ENCODE assay signal across 35 cellular contexts in genomic region chr6:159085396-159085895, GRCh38. TPM values are rescaled to one million over a fixed set of nuclear protein-coding genes. Genes with fewer than 3 reads are reported as not detected.
DNase-seq lines count a peak whose midpoint lies in the region; ATAC-seq, FAIRE-seq and TF ChIP-seq lines count a peak whose summit lies in the region.
"Had no signal": no experiment of that assay in that cellular context is flagged by ENCODE, and none has a peak within 500 bp of the region (broad histone marks: within the 10 kb centered on the region; RNA-seq: fewer than 3 reads in every experiment).

No MANE protein-coding gene starts in this region.

- H3K36me3 ChIP-seq in GM23248 (ENCODE audit: low read depth), result no peaks in the 10 kb centered on the region
- no peaks in the 10 kb centered on the region for H3K36me3 ChIP-seq in trophoblast cell (ENCODE audit: control insufficient read depth in 1 of 2, insufficient read depth in 2 of 2, low read length in 2 of 2)
- H3K36me3 ChIP-seq in stomach, result no peaks in the 10 kb centered on the region
- H3K36me3 ChIP-seq: ascending aorta, pancreas, thoracic aorta, uterus had no signal

- no peak overlapping the region for H2AK5ac ChIP-seq in trophoblast cell (ENCODE audit: low read length)

- H4K20me1 ChIP-seq in GM23248 (ENCODE audit: insufficient read depth), result no peaks in the 10 kb centered on the region

- peaks cover 1% of the 10 kb centered on the region for H3K36me3 Mint-ChIP-seq in activated CD8-positive, alpha-beta T cell treated with anti-CD3 and anti-CD28 coated beads for 36 hours (ENCODE audit: low read depth)
- peaks cover 3% of the 10 kb centered on the region for H3K36me3 Mint-ChIP-seq in activated CD8-positive, alpha-beta T cell treated with anti-CD3 and anti-CD28 coated beads, Interleukin-2, amount 10 ng/mL, durations not matched to agents 7 days and 5 days (ENCODE audit: low read depth)
- no peaks in the 10 kb centered on the region for H3K36me3 Mint-ChIP-seq in activated naive CD8-positive, alpha-beta T cell
- H3K36me3 Mint-ChIP-seq: CD8-positive, alpha-beta memory T cell; memory B cell; T-cell had no signal

- H3K9me3 ChIP-seq in GM23248 (ENCODE audit: low read depth) (no peaks in the 10 kb centered on the region), trophoblast cell (ENCODE audit: insufficient read depth, low read depth, low read length) (no peaks in the 10 kb centered on the region), stomach (no peaks in the 10 kb centered on the region)
- H3K9me3 ChIP-seq: ascending aorta, pancreas, thoracic aorta, uterus had no signal

- H3K9ac ChIP-seq in GM23248, result no peak overlapping the region
- H3K9ac ChIP-seq in trophoblast cell (ENCODE audit: low read length), result no peak overlapping the region

- H3K14ac ChIP-seq in trophoblast cell (ENCODE audit: low read length), result no peak overlapping the region

- H3K18ac ChIP-seq in trophoblast cell (ENCODE audit: low read length), result no peak overlapping the region

- peak overlapping the region; percentile 85 for H3K27ac Mint-ChIP-seq in activated CD8-positive, alpha-beta T cell treated with anti-CD3 and anti-CD28 coated beads for 36 hours
- no peak overlapping the region for H3K27ac Mint-ChIP-seq in activated CD8-positive, alpha-beta T cell treated with anti-CD3 and anti-CD28 coated beads, Interleukin-2, amount 10 ng/mL, durations not matched to agents 7 days and 5 days
- peak overlapping the region; percentile 28 for H3K27ac Mint-ChIP-seq in activated naive CD8-positive, alpha-beta T cell
- H3K27ac Mint-ChIP-seq: activated naive CD8-positive, alpha-beta T cell treated with anti-CD3 and anti-CD28 coated beads, Interleukin-2, amount 10 ng/mL, durations not matched to agents 7 days and 5 days; CD8-positive, alpha-beta memory T cell; memory B cell; T-cell had no signal

- no peak overlapping the region for H2BK120ac ChIP-seq in trophoblast cell (ENCODE audit: insufficient read depth, low read length, poor library complexity)

- POLR2A ChIA-PET in activated CD8-positive, alpha-beta T cell treated with anti-CD3 and anti-CD28 coated beads for 36 hours (lab: Charles Lee), result interaction anchor here (1.6 to 27.1 kb wide), 2 partner anchors 9 to 47 kb away, joined by 12 to 766 read pairs; partner anchors contain the start of gene TAGAP
- POLR2A ChIA-PET in activated CD8-positive, alpha-beta T cell treated with anti-CD3 and anti-CD28 coated beads, Interleukin-2, amount 10 ng/mL, durations not matched to agents 7 days and 5 days (lab: Charles Lee), result interaction anchor here (1.0 to 1.5 kb wide), 2 partner anchors 23 to 42 kb away, joined by 3 to 6 read pairs; no protein-coding TSS in a partner anchor

- no peak overlapping the region for H3K23ac ChIP-seq in trophoblast cell (ENCODE audit: low read length)

- no peak overlapping the region for H3K4ac ChIP-seq in trophoblast cell (ENCODE audit: low read depth, low read length)

- no peak for TF ChIP-seq EP300 in stomach (IDR thresholded peaks at IDR 0.05)

- no peak for FAIRE-seq in urothelium cell line (lab: Jason Lieb, UNC)
- FAIRE-seq: GM19239 had no signal

- H2BK5ac ChIP-seq in trophoblast cell (ENCODE audit: low read depth, low read length, poor library complexity), result no peak overlapping the region

- CTCF ChIA-PET in activated CD8-positive, alpha-beta T cell treated with anti-CD3 and anti-CD28 coated beads for 36 hours (lab: Charles Lee), result interaction anchor here (0.8 to 1.7 kb wide), 4 partner anchors 8 to 42 kb away, joined by 3 to 11 read pairs (median 4); no protein-coding TSS in a partner anchor
- CTCF ChIA-PET in activated CD8-positive, alpha-beta T cell treated with anti-CD3 and anti-CD28 coated beads, Interleukin-2, amount 10 ng/mL, durations not matched to agents 7 days and 5 days (lab: Charles Lee), result interaction anchor here (1.1 to 1.2 kb wide), 2 partner anchors 11 to 19 kb away, joined by 3 to 4 read pairs; no protein-coding TSS in a partner anchor

- intact Hi-C loops in activated CD8-positive, alpha-beta T cell treated with anti-CD3 and anti-CD28 coated beads for 36 hours (cut with micrococcal nuclease), result no loop called here
- intact Hi-C loops in stomach (cut with DNase I; ENCODE audit: low total_unique reads), result no loop called here

- no peak overlapping the region for H2BK12ac ChIP-seq in trophoblast cell (ENCODE audit: low read length)

- H3K9me3 Mint-ChIP-seq in activated CD8-positive, alpha-beta T cell treated with anti-CD3 and anti-CD28 coated beads for 36 hours, result no peaks in the 10 kb centered on the region
- no peaks in the 10 kb centered on the region for H3K9me3 Mint-ChIP-seq in activated CD8-positive, alpha-beta T cell treated with anti-CD3 and anti-CD28 coated beads, Interleukin-2, amount 10 ng/mL, durations not matched to agents 7 days and 5 days (ENCODE audit: insufficient read depth)
- H3K9me3 Mint-ChIP-seq in activated naive CD8-positive, alpha-beta T cell (ENCODE audit: low read depth), result no peaks in the 10 kb centered on the region
- H3K9me3 Mint-ChIP-seq: activated naive CD8-positive, alpha-beta T cell treated with anti-CD3 and anti-CD28 coated beads, Interleukin-2, amount 10 ng/mL, durations not matched to agents 7 days and 5 days; CD8-positive, alpha-beta memory T cell; memory B cell had no signal

- TF ChIP-seq CTCF in activated CD8-positive, alpha-beta T cell treated with anti-CD3 and anti-CD28 coated beads for 36 hours (IDR thresholded peaks at IDR 0.05), result no peak
- no peak for TF ChIP-seq CTCF in stomach (IDR thresholded peaks at IDR 0.05)

- no peak overlapping the region for H3K4me3 ChIP-seq in GM23248
- no peak overlapping the region for H3K4me3 ChIP-seq in trophoblast cell (ENCODE audit: low read depth, low read length)
- H3K4me3 ChIP-seq in stomach, result no peak overlapping the region
- H3K4me3 ChIP-seq: ascending aorta, pancreas, skin epidermis, thoracic aorta, uterus had no signal

- H3K4me3 Mint-ChIP-seq in activated CD8-positive, alpha-beta T cell treated with anti-CD3 and anti-CD28 coated beads for 36 hours, result no peak overlapping the region
- no peak overlapping the region for H3K4me3 Mint-ChIP-seq in activated CD8-positive, alpha-beta T cell treated with anti-CD3 and anti-CD28 coated beads, Interleukin-2, amount 10 ng/mL, durations not matched to agents 7 days and 5 days
- H3K4me3 Mint-ChIP-seq in activated naive CD8-positive, alpha-beta T cell, result no peak overlapping the region
- H3K4me3 Mint-ChIP-seq: activated naive CD8-positive, alpha-beta T cell treated with anti-CD3 and anti-CD28 coated beads, Interleukin-2, amount 10 ng/mL, durations not matched to agents 7 days and 5 days; CD8-positive, alpha-beta memory T cell; memory B cell; neural crest cell; T-cell had no signal

- H3K27me3 ChIP-seq in GM23248 (replicated peaks; ENCODE audit: insufficient read depth) (no peaks in the 10 kb centered on the region; the same call in 1 of the 2 replicates), trophoblast cell (ENCODE audit: insufficient read depth, low read length) (no peaks in the 10 kb centered on the region), stomach (no peaks in the 10 kb centered on the region)
- H3K27me3 ChIP-seq: ascending aorta, pancreas, uterus had no signal

- H4K91ac ChIP-seq in trophoblast cell (ENCODE audit: low read depth, low read length), result no peak overlapping the region

- H2AFZ ChIP-seq in GM23248 (0 out of 2 replicates have a peak overlapping the region, but pooled peaks have one; percentile 9), trophoblast cell (ENCODE audit: insufficient read depth, low read length, poor library complexity) (no peak overlapping the region)

- no peaks in the 10 kb centered on the region for H3K79me1 ChIP-seq in trophoblast cell (ENCODE audit: low read length)

- TF ChIP-seq POLR2A in stomach (IDR thresholded peaks at IDR 0.05), result no peak

- ATAC-seq in activated CD8-positive, alpha-beta T cell treated with anti-CD3 and anti-CD28 coated beads for 36 hours, result no peak
- ATAC-seq in activated CD8-positive, alpha-beta T cell treated with anti-CD3 and anti-CD28 coated beads, Interleukin-2, amount 10 ng/mL, durations not matched to agents 7 days and 5 days, result no peak
- no peak for ATAC-seq in HG03280 (IDR thresholded peaks at IDR 0.05; ENCODE audit: unreplicated experiment)
- ATAC-seq: esophagus mucosa, left lobe of liver, pancreas, T-cell had no signal

- no peak for DNase-seq in activated CD8-positive, alpha-beta T cell treated with anti-CD3 and anti-CD28 coated beads for 36 hours
- DNase-seq in activated CD8-positive, alpha-beta T cell treated with anti-CD3 and anti-CD28 coated beads, Interleukin-2, amount 10 ng/mL, durations not matched to agents 7 days and 5 days, result no peak
- DNase-seq in GM23248 (no peak), trophoblast cell (peak; percentile 77 to 90), stomach (no peak), urothelium cell line (ENCODE audit: low spot score) (no peak)
- DNase-seq: activated naive CD8-positive, alpha-beta T cell treated with anti-CD3 and anti-CD28 coated beads, Interleukin-2, amount 10 ng/mL, durations not matched to agents 7 days and 5 days; AML-193; caudate nucleus; CD8-positive, alpha-beta memory T cell; cortex of kidney; DMS 273 treated with DMSO at 0.1 percent for 48 hours; effector memory CD4-positive, alpha-beta T cell; NCI-H1436; NCI-H2107; NCI-H446 treated with DMSO at 0.1 percent for 48 hours; pancreas; retina; stimulated activated naive CD4-positive, alpha-beta T cell; T-cell; uterus had no signal

- H4K8ac ChIP-seq in trophoblast cell (ENCODE audit: low read depth, low read length), result no peak overlapping the region

- peak overlapping the region; percentile 47 for H3K4me2 ChIP-seq in GM23248 (ENCODE audit: unreplicated experiment)
- H3K4me2 ChIP-seq in trophoblast cell (ENCODE audit: low read length), result no peak overlapping the region

- peak overlapping the region; percentile 70 for H3K27ac ChIP-seq in GM23248
- H3K27ac ChIP-seq in trophoblast cell (ENCODE audit: low read depth, low read length), result no peak overlapping the region
- no peak overlapping the region for H3K27ac ChIP-seq in stomach
- H3K27ac ChIP-seq: ascending aorta, pancreas, RWPE1, skin epidermis, thoracic aorta, uterus had no signal

- H3K79me2 ChIP-seq in GM23248 (ENCODE audit: insufficient read depth) (no peaks in the 10 kb centered on the region), trophoblast cell (ENCODE audit: control insufficient read depth, insufficient read depth, low read length, poor library complexity) (no peaks in the 10 kb centered on the region)

- no peaks in the 10 kb centered on the region for H3F3A ChIP-seq in GM23248 (ENCODE audit: insufficient read depth)

- H3K4me1 Mint-ChIP-seq in activated CD8-positive, alpha-beta T cell treated with anti-CD3 and anti-CD28 coated beads for 36 hours (ENCODE audit: low read depth), result peaks cover 58% of the 10 kb centered on the region
- peaks cover 24% of the 10 kb centered on the region for H3K4me1 Mint-ChIP-seq in activated CD8-positive, alpha-beta T cell treated with anti-CD3 and anti-CD28 coated beads, Interleukin-2, amount 10 ng/mL, durations not matched to agents 7 days and 5 days (ENCODE audit: low read depth)
- peaks cover 43% of the 10 kb centered on the region for H3K4me1 Mint-ChIP-seq in activated naive CD8-positive, alpha-beta T cell (ENCODE audit: low read depth)
- H3K4me1 Mint-ChIP-seq: neural crest cell had no signal

- H3K9me2 ChIP-seq in GM23248 (ENCODE audit: insufficient read depth), result no peaks in the 10 kb centered on the region; the same call in 1 of the 2 replicates

- in situ Hi-C loops in GM23248 (cut with MboI), result no loop called here

- H4K12ac ChIP-seq in trophoblast cell (ENCODE audit: low read depth, low read length), result no peak overlapping the region

- no peaks in the 10 kb centered on the region for H3K27me3 Mint-ChIP-seq in activated CD8-positive, alpha-beta T cell treated with anti-CD3 and anti-CD28 coated beads for 36 hours
- H3K27me3 Mint-ChIP-seq in activated CD8-positive, alpha-beta T cell treated with anti-CD3 and anti-CD28 coated beads, Interleukin-2, amount 10 ng/mL, durations not matched to agents 7 days and 5 days (ENCODE audit: low read depth), result no peaks in the 10 kb centered on the region
- H3K27me3 Mint-ChIP-seq in activated naive CD8-positive, alpha-beta T cell, result no peaks in the 10 kb centered on the region
- H3K27me3 Mint-ChIP-seq: activated naive CD8-positive, alpha-beta T cell treated with anti-CD3 and anti-CD28 coated beads, Interleukin-2, amount 10 ng/mL, durations not matched to agents 7 days and 5 days; CD8-positive, alpha-beta memory T cell; memory B cell; T-cell had no signal

- 84 to 90% methylated on average over 7 of the region's 7 CpGs for WGBS in GM23248 (ENCODE audit: low coverage in 1 of 2, low lambda C conversion rate in 2 of 2, missing lambda C conversion rate in 2 of 2), 2 experiments
- no CpG with 5 or more reads among the region's 7 CpGs for WGBS in trophoblast cell (ENCODE audit: extremely low coverage, insufficient coverage, insufficient read length)
- whole genome bisulfite sequencing in stomach, 5 donors, result 77 to 89% (median 84%) methylated on average over 7 of the region's 7 CpGs

- H3K4me1 ChIP-seq in GM23248 (ENCODE audit: insufficient read depth) (peaks cover 20% of the 10 kb centered on the region), trophoblast cell (ENCODE audit: control insufficient read depth in 1 of 2, insufficient read depth in 2 of 2, low read length in 2 of 2) (no peaks in the 10 kb centered on the region), stomach (peaks cover 0 to 1% (median 0%) of the 10 kb centered on the region in 4 donors)
- H3K4me1 ChIP-seq: ascending aorta, pancreas, uterus had no signal

RNA-seq across cellular contexts. Expression of gene TAGAP, which starts 40.7 kb away (rescaled TPM):
- total RNA-seq in activated CD8-positive, alpha-beta T cell treated with anti-CD3 and anti-CD28 coated beads for 36 hours, result 100 to 1,000 TPM; 112 to 113 TPM
- total RNA-seq in activated CD8-positive, alpha-beta T cell treated with anti-CD3 and anti-CD28 coated beads, Interleukin-2, amount 10 ng/mL, durations not matched to agents 7 days and 5 days, result 10 to 100 TPM; 64.5 to 67.0 TPM
- not detected in 2 replicates for total RNA-seq in GM23248 (2014; rRNA removed; shearing (Covaris generic))
- polyA plus RNA-seq in GM23248 (2016; fragmentation: Nextera tagmentation; extraction: Ambion mirVana) (not detected in 2 replicates), stomach (1 to 10 TPM in 2 of 3 donors, under 1 TPM in 1; 0.93 to 2.0 (median 1.4) TPM)
- polyA plus RNA-seq in trophoblast cell (2013), result not detected in 2 replicates
- 1 to 10 TPM in 4 of 5 donors, not detected in 1; 1.4 to 4.1 (median 3.0) TPM for total RNA-seq in stomach
- total RNA-seq: A673, fibroblast of villous mesenchyme, H4, neural crest cell had no signal

Comparison
In these comparisons a context has a peak if more than half of its experiments do, and no peak if none do; other contexts are left out.
1. DNase-seq: peak in trophoblast cell (2 of 2); none in activated CD8-positive, alpha-beta T cell treated with anti-CD3 and anti-CD28 coated beads for 36 hours (single experiment), activated CD8-positive, alpha-beta T cell treated with anti-CD3 and anti-CD28 coated beads, Interleukin-2, amount 10 ng/mL, durations not matched to agents 7 days and 5 days (single experiment), GM23248 (single experiment), stomach (single experiment) and urothelium cell line (single experiment).
2. RNA of gene TAGAP, which starts 40.7 kb away (total RNA-seq): 112 to 113 TPM in activated CD8-positive, alpha-beta T cell treated with anti-CD3 and anti-CD28 coated beads for 36 hours and 64.5 to 67.0 TPM in activated CD8-positive, alpha-beta T cell treated with anti-CD3 and anti-CD28 coated beads, Interleukin-2, amount 10 ng/mL, durations not matched to agents 7 days and 5 days; 1.4 to 4.1 TPM in stomach and not detected in GM23248; every median in the first group is over 10 times any median in the second.